In genomic region chr4:47031713-47032404, GRCh38 we compare ENCODE assay signal across 8 cellular contexts. TPM values are rescaled to one million over a fixed set of nuclear protein-coding genes. Genes with fewer than 3 reads are reported as not detected.
DNase-seq lines count a peak whose midpoint lies in the region; TF ChIP-seq lines count a peak whose summit lies in the region.

No MANE protein-coding gene starts in this region.

- no peak overlapping the region for H3K27ac Mint-ChIP-seq in T-helper 2 cell treated with Interferon-gamma antibody and Interleukin-4, amounts not matched to agents 5 μg/mL and 100 μg/mL, for 36 hours

- no peaks in the 10 kb centered on the region for H3K36me3 ChIP-seq in ovary

- H3K4me3 Mint-ChIP-seq in T-helper 2 cell treated with Interferon-gamma antibody and Interleukin-4, amounts not matched to agents 5 μg/mL and 100 μg/mL, for 36 hours, result peak overlapping the region; percentile 83

- no peaks in the 10 kb centered on the region for H3K27me3 ChIP-seq in ovary

- H3K36me3 Mint-ChIP-seq in T-helper 2 cell treated with Interferon-gamma antibody and Interleukin-4, amounts not matched to agents 5 μg/mL and 100 μg/mL, for 36 hours (ENCODE audit: low read depth), result no peaks in the 10 kb centered on the region

- TF ChIP-seq EP300 in ovary (IDR thresholded peaks at IDR 0.05), result no peak

- H3K27ac ChIP-seq in ovary, result no peak overlapping the region

- no peaks in the 10 kb centered on the region for H3K9me3 ChIP-seq in ovary

- peaks cover 17% of the 10 kb centered on the region for H3K4me1 Mint-ChIP-seq in T-helper 2 cell treated with Interferon-gamma antibody and Interleukin-4, amounts not matched to agents 5 μg/mL and 100 μg/mL, for 36 hours (ENCODE audit: low read depth)

- no peaks in the 10 kb centered on the region for H3K9me3 Mint-ChIP-seq in T-helper 2 cell treated with Interferon-gamma antibody and Interleukin-4, amounts not matched to agents 5 μg/mL and 100 μg/mL, for 36 hours

- no peak for TF ChIP-seq CTCF in foreskin fibroblast (IDR thresholded peaks at IDR 0.05; ENCODE audit: low read depth, low read length)
- TF ChIP-seq CTCF in ovary (IDR thresholded peaks at IDR 0.05), result no peak

- H3K4me1 ChIP-seq in ovary (ENCODE audit: insufficient read depth), result peaks cover 4% of the 10 kb centered on the region

- H3K4me3 ChIP-seq in foreskin fibroblast (ENCODE audit: low read depth in 1 of 2, low read length in 2 of 2) (peak overlapping the region; percentile 22 to 34), ovary (peak overlapping the region; percentile 40)

- peak; percentile 8 for DNase-seq in stimulated activated CD4-positive, alpha-beta T cell treated with anti-CD3 and anti-CD28 coated beads, Interleukin-15, amount 100 ng/mL, for 24 hours
- DNase-seq in stimulated activated CD4-positive, alpha-beta T cell treated with anti-CD3 and anti-CD28 coated beads, Interleukin-4, amount 100 ng/mL, for 24 hours, result no peak
- no peak for DNase-seq in T-helper 2 cell treated with Interferon-gamma antibody and Interleukin-4, amounts not matched to agents 5 μg/mL and 100 μg/mL, for 36 hours (ENCODE audit: low spot score)
- DNase-seq in foreskin fibroblast, result peak in 1 of 2 donors; percentile 5
- DNase-seq in ovary, result no peak
- DNase-seq in HCEC 1CT, result no peak
- DNase-seq in NCI-H1417 (lab: John Stamatoyannopoulos, UW), result no peak
- DNase-seq in activated CD4-positive, CD25-positive, alpha-beta regulatory T cell (lab: John Stamatoyannopoulos, UW), result no peak

- WGBS in ovary, 3 donors, result 1 to 2% (median 1%) methylated on average over 18 to 19 of the region's 19 CpGs

- TF ChIP-seq POLR2A in ovary (IDR thresholded peaks at IDR 0.05), result no peak

- intact Hi-C loops in ovary (cut with DNase I), result no loop called here

- H3K27me3 Mint-ChIP-seq in T-helper 2 cell treated with Interferon-gamma antibody and Interleukin-4, amounts not matched to agents 5 μg/mL and 100 μg/mL, for 36 hours (ENCODE audit: low read depth), result peaks cover 43% of the 10 kb centered on the region

RNA-seq across cellular contexts. Expression of gene GABRB1, which starts 0.5 kb away (rescaled TPM):
- total RNA-seq in ovary, result under 1 TPM in 2 of 7 donors, not detected in 5; 0.23 to 0.43 TPM
- polyA plus RNA-seq in ovary, result not detected

RNA-seq across cellular contexts. Expression of gene GABRA4, which starts 38.5 kb away (rescaled TPM):
- under 1 TPM in 1 of 7 donors, not detected in 6; under 0.01 TPM for total RNA-seq in ovary
- polyA plus RNA-seq in ovary, result not detected
